1 cellular context compared by ENCODE assay signal in the genomic region with DNA sequence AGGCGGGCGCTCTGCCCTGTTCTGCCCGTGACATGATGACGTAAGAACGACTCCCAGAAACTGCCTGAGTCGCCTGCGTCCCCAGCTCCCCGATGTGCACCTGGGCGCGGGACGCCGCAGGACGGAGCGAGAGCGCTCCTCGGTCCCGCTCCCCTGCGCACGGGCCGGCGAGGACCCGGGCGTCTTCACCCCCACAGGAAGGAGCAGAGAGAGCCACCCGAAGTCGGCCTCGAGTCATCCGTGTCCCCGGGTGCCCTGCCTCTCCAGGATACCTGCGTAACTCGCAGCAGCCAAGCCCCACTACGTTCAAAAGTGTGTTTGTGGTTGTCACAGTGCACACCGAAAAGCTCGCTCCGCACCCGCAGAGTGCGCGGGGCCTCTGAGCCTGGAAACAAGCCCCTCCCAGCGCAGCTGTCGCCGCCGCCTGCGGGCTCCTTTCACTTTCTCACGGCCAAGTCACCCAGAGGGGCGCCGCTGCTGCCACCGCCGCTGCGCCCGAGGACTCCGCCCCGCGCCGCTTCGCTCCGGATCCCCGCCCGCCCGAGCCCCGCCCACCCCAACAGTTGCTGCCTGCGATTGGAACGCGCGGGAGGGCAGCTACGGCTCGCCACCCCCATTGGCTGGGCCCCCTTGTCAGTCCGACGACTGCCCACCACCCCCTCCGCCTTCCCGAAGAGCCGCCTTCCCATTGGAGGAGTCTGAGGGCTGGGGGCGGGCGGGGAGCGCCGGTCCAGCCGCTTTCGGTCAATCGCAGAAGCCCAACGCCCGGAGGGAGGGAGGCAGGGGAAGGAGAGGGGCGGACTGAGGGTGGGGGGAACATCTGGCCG.
TF ChIP-seq lines count a peak whose summit lies in the region.

No MANE protein-coding gene starts in this region.

TF ChIP-seq in HepG2, 621 proteins besides CTCF, POLR2A, EP300 and RAD21 (continued from another document and continues in another):
- TF ChIP-seq, protein P1, sequence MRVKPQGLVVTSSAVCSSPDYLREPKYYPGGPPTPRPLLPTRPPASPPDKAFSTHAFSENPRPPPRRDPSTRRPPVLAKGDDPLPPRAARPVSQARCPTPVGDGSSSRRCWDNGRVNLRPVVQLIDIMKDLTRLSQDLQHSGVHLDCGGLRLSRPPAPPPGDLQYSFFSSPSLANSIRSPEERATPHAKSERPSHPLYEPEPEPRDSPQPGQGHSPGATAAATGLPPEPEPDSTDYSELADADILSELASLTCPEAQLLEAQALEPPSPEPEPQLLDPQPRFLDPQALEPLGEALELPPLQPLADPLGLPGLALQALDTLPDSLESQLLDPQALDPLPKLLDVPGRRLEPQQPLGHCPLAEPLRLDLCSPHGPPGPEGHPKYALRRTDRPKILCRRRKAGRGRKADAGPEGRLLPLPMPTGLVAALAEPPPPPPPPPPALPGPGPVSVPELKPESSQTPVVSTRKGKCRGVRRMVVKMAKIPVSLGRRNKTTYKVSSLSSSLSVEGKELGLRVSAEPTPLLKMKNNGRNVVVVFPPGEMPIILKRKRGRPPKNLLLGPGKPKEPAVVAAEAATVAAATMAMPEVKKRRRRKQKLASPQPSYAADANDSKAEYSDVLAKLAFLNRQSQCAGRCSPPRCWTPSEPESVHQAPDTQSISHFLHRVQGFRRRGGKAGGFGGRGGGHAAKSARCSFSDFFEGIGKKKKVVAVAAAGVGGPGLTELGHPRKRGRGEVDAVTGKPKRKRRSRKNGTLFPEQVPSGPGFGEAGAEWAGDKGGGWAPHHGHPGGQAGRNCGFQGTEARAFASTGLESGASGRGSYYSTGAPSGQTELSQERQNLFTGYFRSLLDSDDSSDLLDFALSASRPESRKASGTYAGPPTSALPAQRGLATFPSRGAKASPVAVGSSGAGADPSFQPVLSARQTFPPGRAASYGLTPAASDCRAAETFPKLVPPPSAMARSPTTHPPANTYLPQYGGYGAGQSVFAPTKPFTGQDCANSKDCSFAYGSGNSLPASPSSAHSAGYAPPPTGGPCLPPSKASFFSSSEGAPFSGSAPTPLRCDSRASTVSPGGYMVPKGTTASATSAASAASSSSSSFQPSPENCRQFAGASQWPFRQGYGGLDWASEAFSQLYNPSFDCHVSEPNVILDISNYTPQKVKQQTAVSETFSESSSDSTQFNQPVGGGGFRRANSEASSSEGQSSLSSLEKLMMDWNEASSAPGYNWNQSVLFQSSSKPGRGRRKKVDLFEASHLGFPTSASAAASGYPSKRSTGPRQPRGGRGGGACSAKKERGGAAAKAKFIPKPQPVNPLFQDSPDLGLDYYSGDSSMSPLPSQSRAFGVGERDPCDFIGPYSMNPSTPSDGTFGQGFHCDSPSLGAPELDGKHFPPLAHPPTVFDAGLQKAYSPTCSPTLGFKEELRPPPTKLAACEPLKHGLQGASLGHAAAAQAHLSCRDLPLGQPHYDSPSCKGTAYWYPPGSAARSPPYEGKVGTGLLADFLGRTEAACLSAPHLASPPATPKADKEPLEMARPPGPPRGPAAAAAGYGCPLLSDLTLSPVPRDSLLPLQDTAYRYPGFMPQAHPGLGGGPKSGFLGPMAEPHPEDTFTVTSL (CRISPR knock-in tag; IDR thresholded peaks at IDR 0.05; ENCODE audit: borderline replicate concordance) = no peak
- no peak for TF ChIP-seq HNF4A (CRISPR knock-in tag; IDR thresholded peaks at IDR 0.05)
- TF ChIP-seq ATAD3A (CRISPR knock-in tag; IDR thresholded peaks at IDR 0.05) = no peak
- no peak for TF ChIP-seq ZNF326 (CRISPR knock-in tag; IDR thresholded peaks at IDR 0.05; ENCODE audit: borderline replicate concordance)
- no peak for TF ChIP-seq ZNF557 (CRISPR knock-in tag; IDR thresholded peaks at IDR 0.05)
- TF ChIP-seq CENPX (CRISPR knock-in tag; IDR thresholded peaks at IDR 0.05) = no peak
- TF ChIP-seq SCMH1 (CRISPR knock-in tag; IDR thresholded peaks at IDR 0.05; ENCODE audit: borderline replicate concordance) = no peak
- TF ChIP-seq ZNF382 (CRISPR knock-in tag; IDR thresholded peaks at IDR 0.05; ENCODE audit: borderline replicate concordance) = no peak
- TF ChIP-seq NCOA2 (CRISPR knock-in tag; IDR thresholded peaks at IDR 0.05) = no peak
- TF ChIP-seq ZFP36L2 (CRISPR knock-in tag; IDR thresholded peaks at IDR 0.05) = no peak
- TF ChIP-seq GZF1 (CRISPR knock-in tag; IDR thresholded peaks at IDR 0.05) = 0 out of 2 replicates have a peak, but pooled peaks have one; percentile 40
- TF ChIP-seq SP2 (CRISPR knock-in tag; IDR thresholded peaks at IDR 0.05) = peak; percentile 91
- TF ChIP-seq, protein P2, sequence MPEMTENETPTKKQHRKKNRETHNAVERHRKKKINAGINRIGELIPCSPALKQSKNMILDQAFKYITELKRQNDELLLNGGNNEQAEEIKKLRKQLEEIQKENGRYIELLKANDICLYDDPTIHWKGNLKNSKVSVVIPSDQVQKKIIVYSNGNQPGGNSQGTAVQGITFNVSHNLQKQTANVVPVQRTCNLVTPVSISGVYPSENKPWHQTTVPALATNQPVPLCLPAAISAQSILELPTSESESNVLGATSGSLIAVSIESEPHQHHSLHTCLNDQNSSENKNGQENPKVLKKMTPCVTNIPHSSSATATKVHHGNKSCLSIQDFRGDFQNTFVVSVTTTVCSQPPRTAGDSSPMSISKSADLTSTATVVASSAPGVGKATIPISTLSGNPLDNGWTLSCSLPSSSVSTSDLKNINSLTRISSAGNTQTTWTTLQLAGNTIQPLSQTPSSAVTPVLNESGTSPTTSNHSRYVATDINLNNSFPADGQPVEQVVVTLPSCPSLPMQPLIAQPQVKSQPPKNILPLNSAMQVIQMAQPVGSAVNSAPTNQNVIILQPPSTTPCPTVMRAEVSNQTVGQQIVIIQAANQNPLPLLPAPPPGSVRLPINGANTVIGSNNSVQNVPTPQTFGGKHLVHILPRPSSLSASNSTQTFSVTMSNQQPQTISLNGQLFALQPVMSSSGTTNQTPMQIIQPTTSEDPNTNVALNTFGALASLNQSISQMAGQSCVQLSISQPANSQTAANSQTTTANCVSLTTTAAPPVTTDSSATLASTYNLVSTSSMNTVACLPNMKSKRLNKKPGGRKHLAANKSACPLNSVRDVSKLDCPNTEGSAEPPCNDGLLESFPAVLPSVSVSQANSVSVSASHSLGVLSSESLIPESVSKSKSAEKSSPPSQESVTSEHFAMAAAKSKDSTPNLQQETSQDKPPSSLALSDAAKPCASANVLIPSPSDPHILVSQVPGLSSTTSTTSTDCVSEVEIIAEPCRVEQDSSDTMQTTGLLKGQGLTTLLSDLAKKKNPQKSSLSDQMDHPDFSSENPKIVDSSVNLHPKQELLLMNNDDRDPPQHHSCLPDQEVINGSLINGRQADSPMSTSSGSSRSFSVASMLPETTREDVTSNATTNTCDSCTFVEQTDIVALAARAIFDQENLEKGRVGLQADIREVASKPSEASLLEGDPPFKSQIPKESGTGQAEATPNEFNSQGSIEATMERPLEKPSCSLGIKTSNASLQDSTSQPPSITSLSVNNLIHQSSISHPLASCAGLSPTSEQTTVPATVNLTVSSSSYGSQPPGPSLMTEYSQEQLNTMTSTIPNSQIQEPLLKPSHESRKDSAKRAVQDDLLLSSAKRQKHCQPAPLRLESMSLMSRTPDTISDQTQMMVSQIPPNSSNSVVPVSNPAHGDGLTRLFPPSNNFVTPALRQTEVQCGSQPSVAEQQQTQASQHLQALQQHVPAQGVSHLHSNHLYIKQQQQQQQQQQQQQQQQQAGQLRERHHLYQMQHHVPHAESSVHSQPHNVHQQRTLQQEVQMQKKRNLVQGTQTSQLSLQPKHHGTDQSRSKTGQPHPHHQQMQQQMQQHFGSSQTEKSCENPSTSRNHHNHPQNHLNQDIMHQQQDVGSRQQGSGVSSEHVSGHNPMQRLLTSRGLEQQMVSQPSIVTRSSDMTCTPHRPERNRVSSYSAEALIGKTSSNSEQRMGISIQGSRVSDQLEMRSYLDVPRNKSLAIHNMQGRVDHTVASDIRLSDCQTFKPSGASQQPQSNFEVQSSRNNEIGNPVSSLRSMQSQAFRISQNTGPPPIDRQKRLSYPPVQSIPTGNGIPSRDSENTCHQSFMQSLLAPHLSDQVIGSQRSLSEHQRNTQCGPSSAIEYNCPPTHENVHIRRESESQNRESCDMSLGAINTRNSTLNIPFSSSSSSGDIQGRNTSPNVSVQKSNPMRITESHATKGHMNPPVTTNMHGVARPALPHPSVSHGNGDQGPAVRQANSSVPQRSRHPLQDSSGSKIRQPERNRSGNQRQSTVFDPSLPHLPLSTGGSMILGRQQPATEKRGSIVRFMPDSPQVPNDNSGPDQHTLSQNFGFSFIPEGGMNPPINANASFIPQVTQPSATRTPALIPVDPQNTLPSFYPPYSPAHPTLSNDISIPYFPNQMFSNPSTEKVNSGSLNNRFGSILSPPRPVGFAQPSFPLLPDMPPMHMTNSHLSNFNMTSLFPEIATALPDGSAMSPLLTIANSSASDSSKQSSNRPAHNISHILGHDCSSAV (CRISPR knock-in tag; IDR thresholded peaks at IDR 0.05; ENCODE audit: borderline replicate concordance) = no peak
- TF ChIP-seq ZNF451 (CRISPR knock-in tag; IDR thresholded peaks at IDR 0.05) = no peak
- no peak for TF ChIP-seq CHCHD3 (CRISPR knock-in tag; IDR thresholded peaks at IDR 0.05)
- TF ChIP-seq ZNF317 (CRISPR knock-in tag; IDR thresholded peaks at IDR 0.05) = no peak
- no peak for TF ChIP-seq ZMAT3 (CRISPR knock-in tag; conservative IDR thresholded peaks at IDR 0.05)
- peak; percentile 52; the same call in 1 of the 2 replicates for TF ChIP-seq SP5 (CRISPR knock-in tag; IDR thresholded peaks at IDR 0.05; ENCODE audit: borderline replicate concordance, low read depth)
- no peak for TF ChIP-seq MZF1 (CRISPR knock-in tag; IDR thresholded peaks at IDR 0.05; ENCODE audit: borderline replicate concordance)
- no peak for TF ChIP-seq SMC3 (IDR thresholded peaks at IDR 0.05; ENCODE audit: low read length)
- TF ChIP-seq TCF12 (IDR thresholded peaks at IDR 0.05) = no peak
- TF ChIP-seq TCF12 (CRISPR knock-in tag; IDR thresholded peaks at IDR 0.05) = peak; percentile 68; the same call in 1 of the 2 replicates
- TF ChIP-seq KDM5B (CRISPR knock-in tag; IDR thresholded peaks at IDR 0.05; ENCODE audit: borderline replicate concordance) = peak; percentile 78; the same call in 1 of the 2 replicates
- no peak for TF ChIP-seq HOXA7 (CRISPR knock-in tag; IDR thresholded peaks at IDR 0.05)
- TF ChIP-seq, protein P3, sequence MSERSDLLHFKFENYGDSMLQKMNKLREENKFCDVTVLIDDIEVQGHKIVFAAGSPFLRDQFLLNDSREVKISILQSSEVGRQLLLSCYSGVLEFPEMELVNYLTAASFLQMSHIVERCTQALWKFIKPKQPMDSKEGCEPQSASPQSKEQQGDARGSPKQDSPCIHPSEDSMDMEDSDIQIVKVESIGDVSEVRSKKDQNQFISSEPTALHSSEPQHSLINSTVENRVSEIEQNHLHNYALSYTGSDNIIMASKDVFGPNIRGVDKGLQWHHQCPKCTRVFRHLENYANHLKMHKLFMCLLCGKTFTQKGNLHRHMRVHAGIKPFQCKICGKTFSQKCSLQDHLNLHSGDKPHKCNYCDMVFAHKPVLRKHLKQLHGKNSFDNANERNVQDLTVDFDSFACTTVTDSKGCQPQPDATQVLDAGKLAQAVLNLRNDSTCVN (CRISPR knock-in tag; IDR thresholded peaks at IDR 0.05; ENCODE audit: borderline replicate concordance) = no peak; the same call in 1 of the 2 replicates
- peak; percentile 56; the same call in 1 of the 2 replicates for TF ChIP-seq DMAP1 (CRISPR knock-in tag; IDR thresholded peaks at IDR 0.05)
- TF ChIP-seq THAP7 (CRISPR knock-in tag; IDR thresholded peaks at IDR 0.05) = no peak
- TF ChIP-seq ZFP62 (CRISPR knock-in tag; IDR thresholded peaks at IDR 0.05) = no peak
- TF ChIP-seq MIER2 (CRISPR knock-in tag; IDR thresholded peaks at IDR 0.05) = no peak
- TF ChIP-seq ZNF256 (CRISPR knock-in tag; conservative IDR thresholded peaks at IDR 0.05) = no peak
- TF ChIP-seq, protein P4, sequence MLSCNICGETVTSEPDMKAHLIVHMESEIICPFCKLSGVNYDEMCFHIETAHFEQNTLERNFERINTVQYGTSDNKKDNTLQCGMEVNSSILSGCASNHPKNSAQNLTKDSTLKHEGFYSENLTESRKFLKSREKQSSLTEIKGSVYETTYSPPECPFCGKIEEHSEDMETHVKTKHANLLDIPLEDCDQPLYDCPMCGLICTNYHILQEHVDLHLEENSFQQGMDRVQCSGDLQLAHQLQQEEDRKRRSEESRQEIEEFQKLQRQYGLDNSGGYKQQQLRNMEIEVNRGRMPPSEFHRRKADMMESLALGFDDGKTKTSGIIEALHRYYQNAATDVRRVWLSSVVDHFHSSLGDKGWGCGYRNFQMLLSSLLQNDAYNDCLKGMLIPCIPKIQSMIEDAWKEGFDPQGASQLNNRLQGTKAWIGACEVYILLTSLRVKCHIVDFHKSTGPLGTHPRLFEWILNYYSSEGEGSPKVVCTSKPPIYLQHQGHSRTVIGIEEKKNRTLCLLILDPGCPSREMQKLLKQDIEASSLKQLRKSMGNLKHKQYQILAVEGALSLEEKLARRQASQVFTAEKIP (CRISPR knock-in tag; IDR thresholded peaks at IDR 0.05; ENCODE audit: borderline replicate concordance) = no peak
- TF ChIP-seq KDM1A (CRISPR knock-in tag; IDR thresholded peaks at IDR 0.05) = no peak
- TF ChIP-seq ZNF83 (CRISPR knock-in tag; IDR thresholded peaks at IDR 0.05; ENCODE audit: borderline replicate concordance) = no peak
- TF ChIP-seq, protein P5, sequence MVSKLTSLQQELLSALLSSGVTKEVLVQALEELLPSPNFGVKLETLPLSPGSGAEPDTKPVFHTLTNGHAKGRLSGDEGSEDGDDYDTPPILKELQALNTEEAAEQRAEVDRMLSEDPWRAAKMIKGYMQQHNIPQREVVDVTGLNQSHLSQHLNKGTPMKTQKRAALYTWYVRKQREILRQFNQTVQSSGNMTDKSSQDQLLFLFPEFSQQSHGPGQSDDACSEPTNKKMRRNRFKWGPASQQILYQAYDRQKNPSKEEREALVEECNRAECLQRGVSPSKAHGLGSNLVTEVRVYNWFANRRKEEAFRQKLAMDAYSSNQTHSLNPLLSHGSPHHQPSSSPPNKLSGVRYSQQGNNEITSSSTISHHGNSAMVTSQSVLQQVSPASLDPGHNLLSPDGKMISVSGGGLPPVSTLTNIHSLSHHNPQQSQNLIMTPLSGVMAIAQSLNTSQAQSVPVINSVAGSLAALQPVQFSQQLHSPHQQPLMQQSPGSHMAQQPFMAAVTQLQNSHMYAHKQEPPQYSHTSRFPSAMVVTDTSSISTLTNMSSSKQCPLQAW (CRISPR knock-in tag; IDR thresholded peaks at IDR 0.05) = no peak
- TF ChIP-seq, protein P6, sequence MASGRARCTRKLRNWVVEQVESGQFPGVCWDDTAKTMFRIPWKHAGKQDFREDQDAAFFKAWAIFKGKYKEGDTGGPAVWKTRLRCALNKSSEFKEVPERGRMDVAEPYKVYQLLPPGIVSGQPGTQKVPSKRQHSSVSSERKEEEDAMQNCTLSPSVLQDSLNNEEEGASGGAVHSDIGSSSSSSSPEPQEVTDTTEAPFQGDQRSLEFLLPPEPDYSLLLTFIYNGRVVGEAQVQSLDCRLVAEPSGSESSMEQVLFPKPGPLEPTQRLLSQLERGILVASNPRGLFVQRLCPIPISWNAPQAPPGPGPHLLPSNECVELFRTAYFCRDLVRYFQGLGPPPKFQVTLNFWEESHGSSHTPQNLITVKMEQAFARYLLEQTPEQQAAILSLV (CRISPR knock-in tag; IDR thresholded peaks at IDR 0.05; ENCODE audit: borderline replicate concordance) = no peak
